ENCODE assay signal across 33 cellular contexts in the genomic region with DNA sequence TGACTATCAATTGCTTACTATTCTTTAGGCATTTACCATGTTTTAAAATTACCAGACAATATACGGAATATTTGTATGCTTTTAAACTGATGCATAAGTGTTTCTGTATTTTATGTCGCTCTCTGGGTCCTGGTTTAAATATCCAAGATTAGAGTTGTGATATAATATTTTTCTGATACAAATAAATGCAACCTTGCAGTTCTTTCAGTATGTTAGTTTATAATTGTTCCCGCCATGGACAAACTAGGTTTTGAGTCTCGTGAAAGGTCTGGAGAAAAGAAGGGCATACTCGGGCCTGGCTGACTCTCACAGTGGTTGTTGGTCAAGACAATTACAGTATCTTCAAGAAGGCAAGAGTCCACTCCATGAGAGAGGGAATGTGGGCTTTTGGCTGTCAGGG.
"Had no signal": no experiment of that assay in that cellular context is flagged by ENCODE, and none has a peak within 500 bp of the region (broad histone marks: within the 10 kb centered on the region; RNA-seq: fewer than 3 reads in every experiment).

No MANE protein-coding gene starts in this region.

- H3K4me1 ChIP-seq: adrenal gland, ascending aorta, body of pancreas, breast epithelium had no signal

- FAIRE-seq: astrocyte, bronchial epithelial cell had no signal

- H3K4me3 ChIP-seq: adrenal gland, ascending aorta, body of pancreas, breast epithelium, cardiac muscle cell had no signal

- H3K36me3 ChIP-seq: adrenal gland, ascending aorta, brain microvascular endothelial cell, breast epithelium, cardiac muscle cell had no signal

- ATAC-seq: activated naive CD4-positive, alpha-beta T cell treated with anti-CD3 and anti-CD28 coated beads, Interleukin-2, amount 50 U/mL, for 72 hours; activated naive CD8-positive, alpha-beta T cell treated with anti-CD3 and anti-CD28 coated beads, Interleukin-2, amount 50 U/mL, for 24 hours; activated T-cell treated with anti-CD3 and anti-CD28 coated beads, Interleukin-2, amount 50 U/mL, for 4 hours; activated T-cell treated with anti-CD3 and anti-CD28 coated beads, Interleukin-2, amount 50 U/mL, for 72 hours; activated T-helper 17 cell treated with anti-CD3 and anti-CD28 coated beads, Interleukin-2, amount 50 U/mL, for 72 hours; body of pancreas had no signal

- H3K9me3 ChIP-seq: adrenal gland, ascending aorta, body of pancreas, breast epithelium had no signal

- H3K27me3 ChIP-seq: ascending aorta, body of pancreas, brain microvascular endothelial cell, cardiac muscle cell had no signal

- DNase-seq: activated effector memory CD4-positive, alpha-beta T cell treated with anti-CD3 and anti-CD28 coated beads, Interleukin-2, amount 50 U/mL, for 16 hours; activated effector memory CD4-positive, alpha-beta T cell treated with Interleukin-2 at 50 U/mL for 16 hours; activated gamma-delta T cell; activated gamma-delta T cell treated with Interleukin-2 at 50 U/mL for 16 hours; activated naive CD4-positive, alpha-beta T cell; activated naive CD4-positive, alpha-beta T cell treated with anti-CD3 and anti-CD28 coated beads for 36 hours; activated naive CD4-positive, alpha-beta T cell treated with anti-CD3 and anti-CD28 coated beads, Interleukin-2, amount 10 ng/mL, durations not matched to agents 7 days and 5 days; activated naive CD4-positive, alpha-beta T cell treated with anti-CD3 and anti-CD28 coated beads, Interleukin-2, amount 50 U/mL, for 16 hours; activated naive CD4-positive, alpha-beta T cell treated with Interleukin-2 at 50 U/mL for 16 hours; activated naive CD8-positive, alpha-beta T cell treated with anti-CD3 and anti-CD28 coated beads for 36 hours; activated naive CD8-positive, alpha-beta T cell treated with anti-CD3 and anti-CD28 coated beads, Interleukin-2, amount 10 ng/mL, durations not matched to agents 7 days and 5 days; activated naive CD8-positive, alpha-beta T cell treated with anti-CD3 and anti-CD28 coated beads, Interleukin-2, amount 50 U/mL, for 24 hours; activated T-cell treated with anti-CD3 and anti-CD28 coated beads, Interleukin-2, amount 50 U/mL, for 24 hours; activated T-cell treated with anti-CD3 and anti-CD28 coated beads, Interleukin-2, amount 50 U/mL, for 4 hours; activated T-cell treated with anti-CD3 and anti-CD28 coated beads, Interleukin-2, amount 50 U/mL, for 48 hours; activated T-cell treated with anti-CD3 and anti-CD28 coated beads, Interleukin-2, amount 50 U/mL, for 72 hours; adrenal gland; amniotic stem cell; amygdala; anterior cingulate cortex; aorta; body of pancreas; brain microvascular endothelial cell; caudate nucleus; central memory CD4-positive, alpha-beta T cell; cerebellar nuclear complex had no signal

- H3K27ac ChIP-seq: adrenal gland, ascending aorta, body of pancreas, brain microvascular endothelial cell, breast epithelium, cardiac muscle cell had no signal
